Comparison of ENCODE assay signal across 8 cellular contexts in the genomic region with DNA sequence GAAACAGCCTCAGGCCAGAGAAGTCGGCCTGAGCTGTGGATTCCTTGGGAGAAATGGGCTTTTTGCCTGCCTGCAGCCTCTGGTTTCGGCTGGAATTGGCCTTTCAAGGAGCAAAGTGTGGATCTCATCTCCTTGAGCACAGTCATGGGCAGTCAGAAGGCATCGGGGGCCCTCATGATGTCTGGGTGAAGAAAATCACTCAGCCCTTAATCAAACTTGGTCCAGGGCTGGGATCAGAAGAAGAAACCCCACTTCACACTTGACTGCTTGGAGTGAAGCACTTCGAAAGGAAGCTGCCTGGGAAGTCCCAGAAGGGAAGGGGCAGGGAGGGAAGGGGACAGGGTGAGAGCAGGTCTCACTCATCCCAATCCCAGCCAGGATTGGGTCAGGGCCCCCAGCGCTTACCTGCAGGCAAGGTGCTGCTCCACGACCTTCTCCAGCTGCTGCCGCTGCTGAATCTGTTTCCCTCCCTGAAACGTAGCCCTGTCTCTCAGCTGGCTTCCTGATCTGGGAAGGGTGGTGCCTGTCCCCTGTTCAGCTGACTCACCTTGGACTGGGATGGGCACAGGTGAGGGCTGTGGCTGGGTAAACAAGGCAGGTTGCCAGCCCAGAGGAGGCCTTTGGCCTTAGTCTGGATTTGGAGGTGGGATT. TPM values are rescaled to one million over a fixed set of nuclear protein-coding genes. Genes with fewer than 3 reads are reported as not detected.
DNase-seq lines count a peak whose midpoint lies in the region; ATAC-seq, FAIRE-seq and TF ChIP-seq lines count a peak whose summit lies in the region.

A gene with protein sequence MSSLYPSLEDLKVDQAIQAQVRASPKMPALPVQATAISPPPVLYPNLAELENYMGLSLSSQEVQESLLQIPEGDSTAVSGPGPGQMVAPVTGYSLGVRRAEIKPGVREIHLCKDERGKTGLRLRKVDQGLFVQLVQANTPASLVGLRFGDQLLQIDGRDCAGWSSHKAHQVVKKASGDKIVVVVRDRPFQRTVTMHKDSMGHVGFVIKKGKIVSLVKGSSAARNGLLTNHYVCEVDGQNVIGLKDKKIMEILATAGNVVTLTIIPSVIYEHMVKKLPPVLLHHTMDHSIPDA (minus strand): TSS at position 460 of the 651 bp plus-strand sequence. CDS start 8,723 bp downstream, outside the sequence.

- FAIRE-seq in GM12878 (lab: Jason Lieb, UNC), result no peak

- H4K20me1 ChIP-seq in GM12878 (ENCODE audit: control insufficient read depth, insufficient read depth), result no peaks in the 10 kb centered on the region; the same call in 1 of the 2 replicates

- H3K36me3 ChIP-seq in GM12878 (ENCODE audit: control insufficient read depth in 2 of 2, insufficient read depth in 2 of 2, low read length in 1 of 2) (no peaks in the 10 kb centered on the region), urinary bladder (ENCODE audit: insufficient read depth) (no peaks in the 10 kb centered on the region)

- TF ChIP-seq CTCF in GM12878 (IDR thresholded peaks at IDR 0.05 in 2 of 3, conservative IDR thresholded peaks at IDR 0.05 in 1 of 3; ENCODE audit: control insufficient read depth in 2 of 3, extremely low read depth in 1 of 3, insufficient read depth in 1 of 3, low read depth in 3 of 3, low read length in 3 of 3), result no peak

- POLR2A ChIA-PET in GM12878 (lab: Charles Lee), result interaction anchor here (0.8 to 7.0 kb wide), 2 partner anchors 46 to 62 kb away, joined by 3 to 76 read pairs; a partner anchor contains a TSS

- CTCF ChIA-PET in GM12878 (lab: Yijun Ruan, JAX), result interaction anchor here (0.7 to 7.6 kb wide), 11 partner anchors 14 to 175 kb away, joined by 3 to 55 read pairs (median 5); a partner anchor contains a TSS

- no peak for TF ChIP-seq POLR2A in GM12878 (IDR thresholded peaks at IDR 0.05; ENCODE audit: low read depth, low read length)

- no peaks in the 10 kb centered on the region for H3K27me3 Mint-ChIP-seq in natural killer cell treated with Interleukin-12 subunit alpha and Interleukin-12 subunit beta and Interleukin-15 and Interleukin-18, amount 100 ng/mL, for 72 hours

- peak within 1 kb of the TSS; percentile 48 for H3K9ac ChIP-seq in GM12878 (ENCODE audit: control insufficient read depth, insufficient read depth, low read length)

- no peak within 1 kb of the TSS for H3K4me3 Mint-ChIP-seq in natural killer cell treated with Interleukin-12 subunit alpha and Interleukin-12 subunit beta and Interleukin-15 and Interleukin-18, amount 100 ng/mL, for 72 hours

- SMC1A ChIA-PET in GM12878 (lab: Charles Lee; ENCODE audit: uncharacterized antibody, unreplicated experiment), result interaction anchor here (0.7 to 5.0 kb wide), 12 partner anchors 14 to 137 kb away, joined by 3 to 52 read pairs (median 6); a partner anchor contains a TSS

- H3K27me3 ChIP-seq in right cardiac atrium (ENCODE audit: control insufficient read depth, insufficient read depth) (no peaks in the 10 kb centered on the region), GM12878 (replicated peaks in 1 of 2; ENCODE audit: control insufficient read depth in 2 of 2, insufficient read depth in 2 of 2, low read length in 1 of 2) (no peaks in the 10 kb centered on the region)

- ATAC-seq in right cardiac atrium (no peak), Right ventricle myocardium superior (ENCODE audit: poor library complexity) (no peak), GM12878 (no peak), GM19395 (IDR thresholded peaks at IDR 0.05; ENCODE audit: unreplicated experiment) (no peak)
- no peak for ATAC-seq in natural killer cell treated with Interleukin-12 subunit alpha and Interleukin-12 subunit beta and Interleukin-15 and Interleukin-18, amount 100 ng/mL, for 72 hours

- peaks cover 0 to 28% of the 10 kb centered on the region in 2 donors for H3K4me1 Mint-ChIP-seq in natural killer cell treated with Interleukin-12 subunit alpha and Interleukin-12 subunit beta and Interleukin-15 and Interleukin-18, amount 100 ng/mL, for 72 hours (ENCODE audit: low read depth in 2 of 2)

- TF ChIP-seq RAD21 in GM12878 (IDR thresholded peaks at IDR 0.05; ENCODE audit: insufficient read depth, low read depth, low read length), result no peak

- RAD21 ChIA-PET in GM12878 (lab: Charles Lee; ENCODE audit: unreplicated experiment), result interaction anchor here (0.9 to 4.6 kb wide), 6 partner anchors 48 to 175 kb away, joined by 3 to 37 read pairs (median 6); no protein-coding TSS in a partner anchor

- no peaks in the 10 kb centered on the region for H3K9me3 ChIP-seq in right cardiac atrium (ENCODE audit: control insufficient read depth, low read length)
- H3K9me3 ChIP-seq in GM12878 (replicated peaks; ENCODE audit: control insufficient read depth, insufficient read depth, low read length), result no peaks in the 10 kb centered on the region

- WGBS in right cardiac atrium, result 77% methylated on average over 8 of the region's 8 CpGs
- 74% methylated on average over 6 of the region's 8 CpGs for WGBS in GM12878 (ENCODE audit: insufficient coverage, insufficient replicate concordance, low lambda C conversion rate, missing lambda C conversion rate)
- WGBS in urinary bladder, result 78% methylated on average over 8 of the region's 8 CpGs

- in situ Hi-C loops in GM12878 (cut with MboI), result no loop called here

- peaks cover 30% of the 10 kb centered on the region for H3K4me1 ChIP-seq in right cardiac atrium (ENCODE audit: control insufficient read depth, insufficient read depth, low read length)
- H3K4me1 ChIP-seq in GM12878 (ENCODE audit: control insufficient read depth, insufficient read depth, low read length), result peaks cover 34% of the 10 kb centered on the region
- no peaks in the 10 kb centered on the region for H3K4me1 ChIP-seq in urinary bladder (ENCODE audit: insufficient read depth)

- no peak for TF ChIP-seq EP300 in GM12878 (IDR thresholded peaks at IDR 0.05; ENCODE audit: borderline replicate concordance in 1 of 2, control insufficient read depth in 1 of 2, low read depth in 2 of 2, low read length in 2 of 2)

- peak within 1 kb of the TSS in 1 of 2 donors; percentile 42 for H3K27ac Mint-ChIP-seq in natural killer cell treated with Interleukin-12 subunit alpha and Interleukin-12 subunit beta and Interleukin-15 and Interleukin-18, amount 100 ng/mL, for 72 hours

- intact Hi-C loops in right cardiac atrium (cut with DNase I), result loop anchor here in 1 of 4 donors (5.0 kb wide), 1 partner anchor 58 kb away; no protein-coding TSS in a partner anchor
- intact Hi-C loops in Right ventricle myocardium superior (cut with DNase I), result loop anchor here (5.0 kb wide), 1 partner anchor 43 kb away; no protein-coding TSS in a partner anchor
- intact Hi-C loops in GM12878 (cut with micrococcal nuclease; ENCODE audit: unreplicated experiment), result no loop called here

- DNase-seq in right cardiac atrium, result peak in 1 of 3 donors; percentile 38
- DNase-seq in Right ventricle myocardium superior, result no peak
- no peak for DNase-seq in GM12878 (ENCODE audit: low read depth, low spot score)
- peak; percentile 89 for DNase-seq in mesenteric fat pad (ENCODE audit: low spot score)
- no peak for DNase-seq in natural killer cell treated with Interleukin-12 subunit alpha and Interleukin-12 subunit beta and Interleukin-15 and Interleukin-18, amount 100 ng/mL, for 72 hours (ENCODE audit: low spot score)
- no peak for DNase-seq in T-helper 9 cell

- H3K36me3 Mint-ChIP-seq in natural killer cell treated with Interleukin-12 subunit alpha and Interleukin-12 subunit beta and Interleukin-15 and Interleukin-18, amount 100 ng/mL, for 72 hours, result no peaks in the 10 kb centered on the region

- H3K79me2 ChIP-seq in GM12878 (ENCODE audit: control insufficient read depth, insufficient read depth, low read length), result peaks cover 52% of the 10 kb centered on the region

- no peak within 1 kb of the TSS for H3K4me3 ChIP-seq in right cardiac atrium (ENCODE audit: low read length)
- H3K4me3 ChIP-seq in GM12878, result peak within 1 kb of the TSS; percentile 90; the same call in 1 of the 2 replicates
- H3K4me3 ChIP-seq in urinary bladder (ENCODE audit: low read depth, low read length), result no peak within 1 kb of the TSS

- BruUV-seq in GM12878 (replicated peaks; lab: Mats Ljungman, UMichigan), result no TSS peak

- no peaks in the 10 kb centered on the region for H3K9me3 Mint-ChIP-seq in natural killer cell treated with Interleukin-12 subunit alpha and Interleukin-12 subunit beta and Interleukin-15 and Interleukin-18, amount 100 ng/mL, for 72 hours

- H3K4me2 ChIP-seq in GM12878 (ENCODE audit: control insufficient read depth, insufficient read depth), result peak within 1 kb of the TSS; percentile 80

- H3K27ac ChIP-seq in right cardiac atrium (ENCODE audit: low read length), result peak within 1 kb of the TSS; percentile 65
- H3K27ac ChIP-seq in GM12878 (ENCODE audit: control insufficient read depth, insufficient read depth), result peak within 1 kb of the TSS; percentile 54
- peak within 1 kb of the TSS; percentile 69 for H3K27ac ChIP-seq in urinary bladder (ENCODE audit: low read depth)

- no peak within 1 kb of the TSS for H2AFZ ChIP-seq in GM12878 (ENCODE audit: control insufficient read depth, low read depth, low read length)

TF ChIP-seq in GM12878, 131 proteins besides CTCF, POLR2A, EP300 and RAD21 (continues in another document):
- TF ChIP-seq TCF7 (IDR thresholded peaks at IDR 0.05; ENCODE audit: borderline replicate concordance) (no peak), CHD4 (IDR thresholded peaks at IDR 0.05) (no peak)

RNA-seq across cellular contexts. Expression of the gene that starts here (rescaled TPM):
- total RNA-seq in right cardiac atrium (1 to 10 TPM; 1.9 to 2.2 (median 2.2) TPM), Right ventricle myocardium superior (2.5 TPM), GM12878 (2014; rRNA removed) (0.60 and 1.1 TPM in 2 replicates), GM12878 (2014; rRNA removed; fragmentation: Illumina TruSeq; extraction: Trizol) (0.45 and 0.60 TPM in 2 replicates), GM12878 (2021) (0.77 and 1.5 TPM in 2 replicates), mesenteric fat pad (7.2 TPM), urinary bladder (1.9 TPM)
- polyA plus RNA-seq in right cardiac atrium (2.0 TPM), GM12878 (2011; rRNA removed) (1.3 and 1.5 TPM in 2 replicates), GM12878 (2014; fragmentation: Illumina TruSeq; extraction: Trizol) (0.51 and 0.96 TPM in 2 replicates), GM12878 (2014; fragmentation: Nextera tagmentation; extraction: Ambion mirVana) (under 1 TPM in 1 of 2 experiments, not detected in 1; 0.16 TPM), GM12878 (2014; rRNA removed) (1.3 and 1.9 TPM in 2 replicates), GM12878 (2016; fragmentation: Nextera tagmentation; extraction: Ambion mirVana) (1 to 10 TPM; 1.4 to 2.4 TPM), urinary bladder (12.7 TPM)
- total RNA-seq in GM12878 (2013; cell fraction: nucleolus; rRNA removed), result 1.3 and 2.6 TPM in 2 replicates
- polyA plus RNA-seq in GM12878 (2011; ENCODE audit: low read depth), result 0.91 TPM
- 2.3 and 3.4 TPM in 2 replicates for polyA plus RNA-seq in GM12878 (2011; cell fraction: cytosol; rRNA removed)
- 5.3 and 9.1 TPM in 2 replicates for polyA plus RNA-seq in GM12878 (2011; cell fraction: nucleus; rRNA removed)
- 2.0 and 3.7 TPM in 2 replicates for polyA plus RNA-seq in GM12878 (2012)
- 0.29 and 1.0 TPM in 2 replicates for polyA minus RNA-seq in GM12878 (2011; rRNA and poly(A)+ RNA removed)
- 1.5 TPM in 1 of 2 replicates, not detected in the other for polyA minus RNA-seq in GM12878 (2011; cell fraction: cytosol; rRNA and poly(A)+ RNA removed)
- polyA minus RNA-seq in GM12878 (2011; cell fraction: nucleus; rRNA and poly(A)+ RNA removed), result 0.85 and 1.2 TPM in 2 replicates
- total RNA-seq in natural killer cell treated with Interleukin-12 subunit alpha and Interleukin-12 subunit beta and Interleukin-15 and Interleukin-18, amount 100 ng/mL, for 72 hours, result 1 to 10 TPM in 1 of 2 donors, under 1 TPM in 1; 0.89 to 1.5 TPM
